1 cellular context compared by ENCODE assay signal in the genomic region with DNA sequence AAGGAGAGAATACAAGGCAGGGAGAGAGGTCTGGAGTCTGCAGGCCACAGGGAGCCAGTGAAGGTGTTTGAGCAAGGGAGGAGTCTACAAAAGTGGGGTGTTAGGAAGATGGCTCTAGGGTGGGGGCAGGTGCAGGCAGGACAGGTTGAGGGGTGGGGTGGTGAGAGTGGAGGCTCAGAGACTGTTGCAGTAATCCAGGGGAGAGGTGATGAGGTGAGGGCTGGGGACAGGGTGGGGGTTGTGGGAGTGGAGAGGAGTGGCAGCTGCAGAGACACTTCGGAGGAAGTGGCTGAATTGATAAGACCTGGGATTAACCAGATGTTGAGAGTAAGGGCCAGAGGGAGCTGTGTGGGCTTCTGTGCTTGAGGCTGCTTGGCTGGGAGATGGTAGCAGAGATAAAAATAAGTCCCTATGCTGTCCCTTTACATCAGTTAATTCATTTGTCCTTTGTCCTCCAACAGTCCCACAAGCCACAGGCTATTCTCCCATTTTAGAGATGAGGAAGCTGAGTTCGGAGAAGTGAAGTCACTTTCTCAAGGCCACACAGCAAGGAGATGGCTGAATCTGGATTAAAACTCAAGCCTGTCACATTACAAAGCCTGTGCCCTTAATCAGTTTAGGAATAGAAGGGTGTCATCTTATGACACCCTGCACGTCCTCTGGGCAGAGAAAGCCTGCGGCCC.
A peak's percentile ranks its signal among the peaks of the same experiment; 100 is the strongest.
TF ChIP-seq lines count a peak whose summit lies in the region.

No MANE protein-coding gene starts in this region.

TF ChIP-seq in K562, 482 proteins besides CTCF, POLR2A, EP300 and RAD21 (continued from another document and continues in another):
- TF ChIP-seq ZKSCAN3 (CRISPR knock-in tag; IDR thresholded peaks at IDR 0.05) (no peak), LEF1 (IDR thresholded peaks at IDR 0.05) (peak; percentile 82), CXXC5 (CRISPR knock-in tag; IDR thresholded peaks at IDR 0.05) (peak; percentile 76), MTA1 (IDR thresholded peaks at IDR 0.05; ENCODE audit: borderline replicate concordance) (peak; percentile 77), CTBP1 (IDR thresholded peaks at IDR 0.05; ENCODE audit: borderline replicate concordance) (peak; percentile 90), ZNF143 (CRISPR knock-in tag; IDR thresholded peaks at IDR 0.05) (no peak), CEBPB (tag; IDR thresholded peaks at IDR 0.05) (no peak), CREM (IDR thresholded peaks at IDR 0.05; ENCODE audit: low read depth) (peak; percentile 72), FOXM1 (IDR thresholded peaks at IDR 0.05; ENCODE audit: low read depth) (peak; percentile 76), FOXM1 (CRISPR knock-in tag; IDR thresholded peaks at IDR 0.05; ENCODE audit: low read depth) (no peak), ATF7 (IDR thresholded peaks at IDR 0.05) (peak; percentile 50; the same call in 1 of the 2 replicates), SIN3A (IDR thresholded peaks at IDR 0.05; ENCODE audit: borderline replicate concordance in 2 of 2, control insufficient read depth in 1 of 2, low read depth in 2 of 2, low read length in 2 of 2) (no peak), MTA3 (IDR thresholded peaks at IDR 0.05; ENCODE audit: borderline replicate concordance) (0 out of 2 replicates have a peak, but pooled peaks have one; percentile 63), MYBL2 (IDR thresholded peaks at IDR 0.05; ENCODE audit: low read depth) (no peak), MYBL2 (CRISPR knock-in tag; IDR thresholded peaks at IDR 0.05; ENCODE audit: borderline replicate concordance) (no peak), HDAC3 (IDR thresholded peaks at IDR 0.05; ENCODE audit: borderline replicate concordance, partially characterized antibody) (peak; percentile 86), RUNX1 (IDR thresholded peaks at IDR 0.05; ENCODE audit: low read depth) (peak; percentile 78), RBM22 (IDR thresholded peaks at IDR 0.05; ENCODE audit: low read depth, low read length, poor library complexity, severe bottlenecking) (no peak), PTRF (tag; IDR thresholded peaks at IDR 0.05) (no peak), STAT5A (IDR thresholded peaks at IDR 0.05; ENCODE audit: borderline replicate concordance, low read length) (peak; percentile 78), ZBTB7A (IDR thresholded peaks at IDR 0.05; ENCODE audit: borderline replicate concordance, control insufficient read depth, low read depth, low read length) (no peak), MEIS2 (IDR thresholded peaks at IDR 0.05; ENCODE audit: partially characterized antibody) (peak; percentile 61), GABPA (tag; conservative IDR thresholded peaks at IDR 0.05; ENCODE audit: low read depth) (peak; percentile 49), NEUROD1 (IDR thresholded peaks at IDR 0.05; ENCODE audit: borderline replicate concordance, low read depth, low read length, partially characterized antibody) (peak; percentile 41), NBN (IDR thresholded peaks at IDR 0.05; ENCODE audit: low read depth) (peak; percentile 92), RBFOX2 (IDR thresholded peaks at IDR 0.05; ENCODE audit: low read depth, low read length) (no peak), YY1 (IDR thresholded peaks at IDR 0.05; ENCODE audit: borderline replicate concordance in 1 of 3, control insufficient read depth in 1 of 3, extremely low read depth in 1 of 3, insufficient read depth in 3 of 3, insufficient read length in 1 of 3, insufficient replicate concordance in 2 of 3, low read depth in 1 of 3, low read length in 2 of 3) (peak in 1 of 3 experiments; percentile 28), DPF2 (IDR thresholded peaks at IDR 0.05) (peak; percentile 96), SMARCE1 (IDR thresholded peaks at IDR 0.05) (peak; percentile 94), SNRNP70 (optimal IDR thresholded peaks at IDR 0.05; ENCODE audit: low read depth, low read length) (no peak), PTBP1 (IDR thresholded peaks at IDR 0.05; ENCODE audit: low read depth, low read length) (peak; percentile 89), SMARCA4 (IDR thresholded peaks at IDR 0.05) (peak; percentile 90), ZNF24 (IDR thresholded peaks at IDR 0.05) (peak; percentile 75; the same call in 1 of the 2 replicates)
- TF ChIP-seq, protein P1, sequence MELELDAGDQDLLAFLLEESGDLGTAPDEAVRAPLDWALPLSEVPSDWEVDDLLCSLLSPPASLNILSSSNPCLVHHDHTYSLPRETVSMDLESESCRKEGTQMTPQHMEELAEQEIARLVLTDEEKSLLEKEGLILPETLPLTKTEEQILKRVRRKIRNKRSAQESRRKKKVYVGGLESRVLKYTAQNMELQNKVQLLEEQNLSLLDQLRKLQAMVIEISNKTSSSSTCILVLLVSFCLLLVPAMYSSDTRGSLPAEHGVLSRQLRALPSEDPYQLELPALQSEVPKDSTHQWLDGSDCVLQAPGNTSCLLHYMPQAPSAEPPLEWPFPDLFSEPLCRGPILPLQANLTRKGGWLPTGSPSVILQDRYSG (tag; conservative IDR thresholded peaks at IDR 0.05; ENCODE audit: low read depth), result 0 out of 2 replicates have a peak, but pooled peaks have one; percentile 36
- TF ChIP-seq, protein P2, sequence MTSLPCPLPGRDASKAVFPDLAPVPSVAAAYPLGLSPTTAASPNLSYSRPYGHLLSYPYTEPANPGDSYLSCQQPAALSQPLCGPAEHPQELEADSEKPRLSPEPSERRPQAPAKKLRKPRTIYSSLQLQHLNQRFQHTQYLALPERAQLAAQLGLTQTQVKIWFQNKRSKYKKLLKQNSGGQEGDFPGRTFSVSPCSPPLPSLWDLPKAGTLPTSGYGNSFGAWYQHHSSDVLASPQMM (CRISPR knock-in tag; IDR thresholded peaks at IDR 0.05), result no peak
- TF ChIP-seq, protein P3, sequence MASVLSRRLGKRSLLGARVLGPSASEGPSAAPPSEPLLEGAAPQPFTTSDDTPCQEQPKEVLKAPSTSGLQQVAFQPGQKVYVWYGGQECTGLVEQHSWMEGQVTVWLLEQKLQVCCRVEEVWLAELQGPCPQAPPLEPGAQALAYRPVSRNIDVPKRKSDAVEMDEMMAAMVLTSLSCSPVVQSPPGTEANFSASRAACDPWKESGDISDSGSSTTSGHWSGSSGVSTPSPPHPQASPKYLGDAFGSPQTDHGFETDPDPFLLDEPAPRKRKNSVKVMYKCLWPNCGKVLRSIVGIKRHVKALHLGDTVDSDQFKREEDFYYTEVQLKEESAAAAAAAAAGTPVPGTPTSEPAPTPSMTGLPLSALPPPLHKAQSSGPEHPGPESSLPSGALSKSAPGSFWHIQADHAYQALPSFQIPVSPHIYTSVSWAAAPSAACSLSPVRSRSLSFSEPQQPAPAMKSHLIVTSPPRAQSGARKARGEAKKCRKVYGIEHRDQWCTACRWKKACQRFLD (CRISPR knock-in tag; IDR thresholded peaks at IDR 0.05), result peak; percentile 93
- TF ChIP-seq, protein P4, sequence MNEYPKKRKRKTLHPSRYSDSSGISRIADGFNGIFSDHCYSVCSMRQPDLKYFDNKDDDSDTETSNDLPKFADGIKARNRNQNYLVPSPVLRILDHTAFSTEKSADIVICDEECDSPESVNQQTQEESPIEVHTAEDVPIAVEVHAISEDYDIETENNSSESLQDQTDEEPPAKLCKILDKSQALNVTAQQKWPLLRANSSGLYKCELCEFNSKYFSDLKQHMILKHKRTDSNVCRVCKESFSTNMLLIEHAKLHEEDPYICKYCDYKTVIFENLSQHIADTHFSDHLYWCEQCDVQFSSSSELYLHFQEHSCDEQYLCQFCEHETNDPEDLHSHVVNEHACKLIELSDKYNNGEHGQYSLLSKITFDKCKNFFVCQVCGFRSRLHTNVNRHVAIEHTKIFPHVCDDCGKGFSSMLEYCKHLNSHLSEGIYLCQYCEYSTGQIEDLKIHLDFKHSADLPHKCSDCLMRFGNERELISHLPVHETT (CRISPR knock-in tag; conservative IDR thresholded peaks at IDR 0.05 in 1 of 2, IDR thresholded peaks at IDR 0.05 in 1 of 2), result peak in 1 of 2 experiments; percentile 75; a peak in 1 of 4 replicates
- TF ChIP-seq, protein P5, sequence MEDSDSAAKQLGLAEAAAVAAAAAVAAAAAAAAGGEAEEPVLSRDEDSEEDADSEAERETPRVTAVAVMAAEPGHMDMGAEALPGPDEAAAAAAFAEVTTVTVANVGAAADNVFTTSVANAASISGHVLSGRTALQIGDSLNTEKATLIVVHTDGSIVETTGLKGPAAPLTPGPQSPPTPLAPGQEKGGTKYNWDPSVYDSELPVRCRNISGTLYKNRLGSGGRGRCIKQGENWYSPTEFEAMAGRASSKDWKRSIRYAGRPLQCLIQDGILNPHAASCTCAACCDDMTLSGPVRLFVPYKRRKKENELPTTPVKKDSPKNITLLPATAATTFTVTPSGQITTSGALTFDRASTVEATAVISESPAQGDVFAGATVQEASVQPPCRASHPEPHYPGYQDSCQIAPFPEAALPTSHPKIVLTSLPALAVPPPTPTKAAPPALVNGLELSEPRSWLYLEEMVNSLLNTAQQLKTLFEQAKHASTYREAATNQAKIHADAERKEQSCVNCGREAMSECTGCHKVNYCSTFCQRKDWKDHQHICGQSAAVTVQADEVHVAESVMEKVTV (CRISPR knock-in tag; IDR thresholded peaks at IDR 0.05), result 0 out of 2 replicates have a peak, but pooled peaks have one; percentile 9
- TF ChIP-seq, protein P6, sequence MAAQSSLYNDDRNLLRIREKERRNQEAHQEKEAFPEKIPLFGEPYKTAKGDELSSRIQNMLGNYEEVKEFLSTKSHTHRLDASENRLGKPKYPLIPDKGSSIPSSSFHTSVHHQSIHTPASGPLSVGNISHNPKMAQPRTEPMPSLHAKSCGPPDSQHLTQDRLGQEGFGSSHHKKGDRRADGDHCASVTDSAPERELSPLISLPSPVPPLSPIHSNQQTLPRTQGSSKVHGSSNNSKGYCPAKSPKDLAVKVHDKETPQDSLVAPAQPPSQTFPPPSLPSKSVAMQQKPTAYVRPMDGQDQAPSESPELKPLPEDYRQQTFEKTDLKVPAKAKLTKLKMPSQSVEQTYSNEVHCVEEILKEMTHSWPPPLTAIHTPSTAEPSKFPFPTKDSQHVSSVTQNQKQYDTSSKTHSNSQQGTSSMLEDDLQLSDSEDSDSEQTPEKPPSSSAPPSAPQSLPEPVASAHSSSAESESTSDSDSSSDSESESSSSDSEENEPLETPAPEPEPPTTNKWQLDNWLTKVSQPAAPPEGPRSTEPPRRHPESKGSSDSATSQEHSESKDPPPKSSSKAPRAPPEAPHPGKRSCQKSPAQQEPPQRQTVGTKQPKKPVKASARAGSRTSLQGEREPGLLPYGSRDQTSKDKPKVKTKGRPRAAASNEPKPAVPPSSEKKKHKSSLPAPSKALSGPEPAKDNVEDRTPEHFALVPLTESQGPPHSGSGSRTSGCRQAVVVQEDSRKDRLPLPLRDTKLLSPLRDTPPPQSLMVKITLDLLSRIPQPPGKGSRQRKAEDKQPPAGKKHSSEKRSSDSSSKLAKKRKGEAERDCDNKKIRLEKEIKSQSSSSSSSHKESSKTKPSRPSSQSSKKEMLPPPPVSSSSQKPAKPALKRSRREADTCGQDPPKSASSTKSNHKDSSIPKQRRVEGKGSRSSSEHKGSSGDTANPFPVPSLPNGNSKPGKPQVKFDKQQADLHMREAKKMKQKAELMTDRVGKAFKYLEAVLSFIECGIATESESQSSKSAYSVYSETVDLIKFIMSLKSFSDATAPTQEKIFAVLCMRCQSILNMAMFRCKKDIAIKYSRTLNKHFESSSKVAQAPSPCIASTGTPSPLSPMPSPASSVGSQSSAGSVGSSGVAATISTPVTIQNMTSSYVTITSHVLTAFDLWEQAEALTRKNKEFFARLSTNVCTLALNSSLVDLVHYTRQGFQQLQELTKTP (IDR thresholded peaks at IDR 0.05; ENCODE audit: low read depth in 1 of 2, partially characterized antibody in 2 of 2), result peak in 1 of 2 experiments; percentile 72
- TF ChIP-seq, protein P7, sequence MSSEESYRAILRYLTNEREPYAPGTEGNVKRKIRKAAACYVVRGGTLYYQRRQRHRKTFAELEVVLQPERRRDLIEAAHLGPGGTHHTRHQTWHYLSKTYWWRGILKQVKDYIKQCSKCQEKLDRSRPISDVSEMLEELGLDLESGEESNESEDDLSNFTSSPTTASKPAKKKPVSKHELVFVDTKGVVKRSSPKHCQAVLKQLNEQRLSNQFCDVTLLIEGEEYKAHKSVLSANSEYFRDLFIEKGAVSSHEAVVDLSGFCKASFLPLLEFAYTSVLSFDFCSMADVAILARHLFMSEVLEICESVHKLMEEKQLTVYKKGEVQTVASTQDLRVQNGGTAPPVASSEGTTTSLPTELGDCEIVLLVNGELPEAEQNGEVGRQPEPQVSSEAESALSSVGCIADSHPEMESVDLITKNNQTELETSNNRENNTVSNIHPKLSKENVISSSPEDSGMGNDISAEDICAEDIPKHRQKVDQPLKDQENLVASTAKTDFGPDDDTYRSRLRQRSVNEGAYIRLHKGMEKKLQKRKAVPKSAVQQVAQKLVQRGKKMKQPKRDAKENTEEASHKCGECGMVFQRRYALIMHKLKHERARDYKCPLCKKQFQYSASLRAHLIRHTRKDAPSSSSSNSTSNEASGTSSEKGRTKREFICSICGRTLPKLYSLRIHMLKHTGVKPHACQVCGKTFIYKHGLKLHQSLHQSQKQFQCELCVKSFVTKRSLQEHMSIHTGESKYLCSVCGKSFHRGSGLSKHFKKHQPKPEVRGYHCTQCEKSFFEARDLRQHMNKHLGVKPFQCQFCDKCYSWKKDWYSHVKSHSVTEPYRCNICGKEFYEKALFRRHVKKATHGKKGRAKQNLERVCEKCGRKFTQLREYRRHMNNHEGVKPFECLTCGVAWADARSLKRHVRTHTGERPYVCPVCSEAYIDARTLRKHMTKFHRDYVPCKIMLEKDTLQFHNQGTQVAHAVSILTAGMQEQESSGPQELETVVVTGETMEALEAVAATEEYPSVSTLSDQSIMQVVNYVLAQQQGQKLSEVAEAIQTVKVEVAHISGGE (CRISPR knock-in tag; IDR thresholded peaks at IDR 0.05), result peak in 1 of 3 experiments; percentile 60; a peak in 1 of 6 replicates
- TF ChIP-seq, protein P8, sequence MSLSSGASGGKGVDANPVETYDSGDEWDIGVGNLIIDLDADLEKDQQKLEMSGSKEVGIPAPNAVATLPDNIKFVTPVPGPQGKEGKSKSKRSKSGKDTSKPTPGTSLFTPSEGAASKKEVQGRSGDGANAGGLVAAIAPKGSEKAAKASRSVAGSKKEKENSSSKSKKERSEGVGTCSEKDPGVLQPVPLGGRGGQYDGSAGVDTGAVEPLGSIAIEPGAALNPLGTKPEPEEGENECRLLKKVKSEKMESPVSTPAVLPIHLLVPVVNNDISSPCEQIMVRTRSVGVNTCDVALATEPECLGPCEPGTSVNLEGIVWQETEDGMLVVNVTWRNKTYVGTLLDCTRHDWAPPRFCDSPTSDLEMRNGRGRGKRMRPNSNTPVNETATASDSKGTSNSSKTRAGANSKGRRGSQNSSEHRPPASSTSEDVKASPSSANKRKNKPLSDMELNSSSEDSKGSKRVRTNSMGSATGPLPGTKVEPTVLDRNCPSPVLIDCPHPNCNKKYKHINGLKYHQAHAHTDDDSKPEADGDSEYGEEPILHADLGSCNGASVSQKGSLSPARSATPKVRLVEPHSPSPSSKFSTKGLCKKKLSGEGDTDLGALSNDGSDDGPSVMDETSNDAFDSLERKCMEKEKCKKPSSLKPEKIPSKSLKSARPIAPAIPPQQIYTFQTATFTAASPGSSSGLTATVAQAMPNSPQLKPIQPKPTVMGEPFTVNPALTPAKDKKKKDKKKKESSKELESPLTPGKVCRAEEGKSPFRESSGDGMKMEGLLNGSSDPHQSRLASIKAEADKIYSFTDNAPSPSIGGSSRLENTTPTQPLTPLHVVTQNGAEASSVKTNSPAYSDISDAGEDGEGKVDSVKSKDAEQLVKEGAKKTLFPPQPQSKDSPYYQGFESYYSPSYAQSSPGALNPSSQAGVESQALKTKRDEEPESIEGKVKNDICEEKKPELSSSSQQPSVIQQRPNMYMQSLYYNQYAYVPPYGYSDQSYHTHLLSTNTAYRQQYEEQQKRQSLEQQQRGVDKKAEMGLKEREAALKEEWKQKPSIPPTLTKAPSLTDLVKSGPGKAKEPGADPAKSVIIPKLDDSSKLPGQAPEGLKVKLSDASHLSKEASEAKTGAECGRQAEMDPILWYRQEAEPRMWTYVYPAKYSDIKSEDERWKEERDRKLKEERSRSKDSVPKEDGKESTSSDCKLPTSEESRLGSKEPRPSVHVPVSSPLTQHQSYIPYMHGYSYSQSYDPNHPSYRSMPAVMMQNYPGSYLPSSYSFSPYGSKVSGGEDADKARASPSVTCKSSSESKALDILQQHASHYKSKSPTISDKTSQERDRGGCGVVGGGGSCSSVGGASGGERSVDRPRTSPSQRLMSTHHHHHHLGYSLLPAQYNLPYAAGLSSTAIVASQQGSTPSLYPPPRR (CRISPR knock-in tag; IDR thresholded peaks at IDR 0.05; ENCODE audit: borderline replicate concordance), result no peak
